13 cellular contexts compared by ENCODE assay signal in genomic region chr6:3335169-3335568, GRCh38.
"Had no signal": no experiment of that assay in that cellular context is flagged by ENCODE, and none has a peak within 500 bp of the region (broad histone marks: within the 10 kb centered on the region; RNA-seq: fewer than 3 reads in every experiment).

No MANE protein-coding gene starts in this region.

- H3K36me3 Mint-ChIP-seq: activated naive CD4-positive, alpha-beta T cell treated with anti-CD3 and anti-CD28 coated beads, Interleukin-2, amount 10 ng/mL, durations not matched to agents 7 days and 5 days; T-cell had no signal

- H3K27me3 ChIP-seq: testis had no signal

- H3K27ac ChIP-seq: testis had no signal

- H3K9me3 Mint-ChIP-seq: activated CD4-positive, alpha-beta T cell treated with anti-CD3 and anti-CD28 coated beads, Interleukin-2, amount 10 ng/mL, durations not matched to agents 7 days and 5 days; activated naive CD4-positive, alpha-beta T cell treated with anti-CD3 and anti-CD28 coated beads, Interleukin-2, amount 10 ng/mL, durations not matched to agents 7 days and 5 days; activated T-helper 17 cell treated with anti-CD3 and anti-CD28 coated beads, Interleukin-2, amount 50 U/mL, for 72 hours; effector memory CD8-positive, alpha-beta T cell; naive thymus-derived CD4-positive, alpha-beta T cell; T-cell had no signal

- H3K4me1 ChIP-seq: testis had no signal

- H3K27me3 Mint-ChIP-seq: activated T-helper 17 cell treated with anti-CD3 and anti-CD28 coated beads, Interleukin-2, amount 50 U/mL, for 72 hours had no signal

- H3K4me3 Mint-ChIP-seq: activated CD4-positive, alpha-beta T cell treated with anti-CD3 and anti-CD28 coated beads, Interleukin-2, amount 10 ng/mL, durations not matched to agents 7 days and 5 days; activated naive CD4-positive, alpha-beta T cell treated with anti-CD3 and anti-CD28 coated beads, Interleukin-2, amount 10 ng/mL, durations not matched to agents 7 days and 5 days; activated T-helper 17 cell treated with anti-CD3 and anti-CD28 coated beads, Interleukin-2, amount 50 U/mL, for 72 hours; effector memory CD8-positive, alpha-beta T cell; T-cell had no signal

- H3K9me3 ChIP-seq: testis had no signal

- DNase-seq: activated CD4-positive, alpha-beta T cell treated with anti-CD3 and anti-CD28 coated beads, Interleukin-2, amount 10 ng/mL, durations not matched to agents 7 days and 5 days; activated CD8-positive, alpha-beta memory T cell treated with anti-CD3 and anti-CD28 coated beads for 24 hours; activated naive CD4-positive, alpha-beta T cell treated with anti-CD3 and anti-CD28 coated beads, Interleukin-2, amount 10 ng/mL, durations not matched to agents 7 days and 5 days; effector memory CD8-positive, alpha-beta T cell; mammary epithelial cell; naive thymus-derived CD4-positive, alpha-beta T cell; stimulated activated CD4-positive, alpha-beta T cell treated with anti-CD3 and anti-CD28 coated beads, Interleukin-2, amount 100 ng/mL, for 48 hours; stimulated activated naive CD4-positive, alpha-beta T cell treated with Interleukin-2 at 50 U/mL for 16 hours; T-cell; T1000 had no signal

- H3K27ac Mint-ChIP-seq: activated CD4-positive, alpha-beta T cell treated with anti-CD3 and anti-CD28 coated beads, Interleukin-2, amount 10 ng/mL, durations not matched to agents 7 days and 5 days; activated naive CD4-positive, alpha-beta T cell treated with anti-CD3 and anti-CD28 coated beads, Interleukin-2, amount 10 ng/mL, durations not matched to agents 7 days and 5 days; activated T-helper 17 cell treated with anti-CD3 and anti-CD28 coated beads, Interleukin-2, amount 50 U/mL, for 72 hours; effector memory CD8-positive, alpha-beta T cell; progenitor cell of endocrine pancreas; T-cell had no signal

- H3K4me3 ChIP-seq: testis had no signal
